3 cellular contexts compared by ENCODE assay signal in genomic region chr19:18999896-19000620, GRCh38.
TF ChIP-seq lines count a peak whose summit lies in the region.

No MANE protein-coding gene starts in this region.

TF ChIP-seq in HEK293, 187 proteins besides CTCF, POLR2A, EP300 and RAD21:
- TF ChIP-seq PRDM10 (tag by site-specific recombination; IDR thresholded peaks at IDR 0.05) (0 out of 2 replicates have a peak, but pooled peaks have one; percentile 12), ZNF202 (tag by site-specific recombination; IDR thresholded peaks at IDR 0.05; ENCODE audit: borderline replicate concordance) (no peak), BCL11B (tag by site-specific recombination; IDR thresholded peaks at IDR 0.05; ENCODE audit: low read depth) (no peak), ZFHX2 (tag by site-specific recombination; conservative IDR thresholded peaks at IDR 0.05) (0 out of 2 replicates have a peak, but pooled peaks have one; percentile 9), ZNF26 (tag by site-specific recombination; IDR thresholded peaks at IDR 0.05) (no peak)

TF ChIP-seq in K562, 482 proteins besides CTCF, POLR2A, EP300 and RAD21:
- TF ChIP-seq MYBL2 (IDR thresholded peaks at IDR 0.05; ENCODE audit: low read depth), result no peak
- TF ChIP-seq MYBL2 (CRISPR knock-in tag; IDR thresholded peaks at IDR 0.05; ENCODE audit: borderline replicate concordance), result no peak
- no peak for TF ChIP-seq ZNF239 (CRISPR knock-in tag; IDR thresholded peaks at IDR 0.05)
- TF ChIP-seq ASH1L (IDR thresholded peaks at IDR 0.05; ENCODE audit: borderline replicate concordance, low read depth, partially characterized antibody), result no peak
- TF ChIP-seq ZNF696 (CRISPR knock-in tag; conservative IDR thresholded peaks at IDR 0.05), result no peak
- no peak for TF ChIP-seq BDP1 (IDR thresholded peaks at IDR 0.05; ENCODE audit: insufficient read depth, insufficient read length)
- no peak for TF ChIP-seq CC2D1A (IDR thresholded peaks at IDR 0.05)
- no peak for TF ChIP-seq TARDBP (IDR thresholded peaks at IDR 0.05)

TF ChIP-seq in HepG2, 621 proteins besides CTCF, POLR2A, EP300 and RAD21:
- TF ChIP-seq ZFYVE20 (CRISPR knock-in tag; IDR thresholded peaks at IDR 0.05; ENCODE audit: borderline replicate concordance, low read depth) (no peak), RNF2 (conservative IDR thresholded peaks at IDR 0.05; ENCODE audit: low read depth) (no peak), ZBTB38 (CRISPR knock-in tag; IDR thresholded peaks at IDR 0.05) (0 out of 2 replicates have a peak, but pooled peaks have one; percentile 27)
